Comparison of ENCODE assay signal across 11 cellular contexts in genomic region chr10:100745882-100746412, GRCh38. TPM values are rescaled to one million over a fixed set of nuclear protein-coding genes. Genes with fewer than 3 reads are reported as not detected.
DNase-seq lines count a peak whose midpoint lies in the region; ATAC-seq and TF ChIP-seq lines count a peak whose summit lies in the region.
"Had no signal": no experiment of that assay in that cellular context is flagged by ENCODE, and none has a peak within 500 bp of the region (broad histone marks: within the 10 kb centered on the region; RNA-seq: fewer than 3 reads in every experiment).

No MANE protein-coding gene starts in this region.

- no peak overlapping the region for H2BK5ac ChIP-seq in mesendoderm (ENCODE audit: low read length)

- peak overlapping the region; percentile 60 for H3K56ac ChIP-seq in mesendoderm (ENCODE audit: low read length)

- H4K8ac ChIP-seq in mesendoderm (ENCODE audit: low read depth, low read length), result no peak overlapping the region

- H3K79me2 ChIP-seq in mesendoderm (ENCODE audit: control insufficient read depth, insufficient read depth, low read length), result no peaks in the 10 kb centered on the region

- BruUV-seq in Calu3 (replicated peaks; lab: Mats Ljungman, UMichigan), result no TSS peak

- peaks cover 16% of the 10 kb centered on the region for H3K4me1 Mint-ChIP-seq in Calu3 (ENCODE audit: low read depth, unreplicated experiment)
- peaks cover 45% of the 10 kb centered on the region for H3K4me1 Mint-ChIP-seq in activated naive CD8-positive, alpha-beta T cell (ENCODE audit: low read depth)

- H3K27me3 ChIP-seq in mesendoderm (ENCODE audit: insufficient read depth, low read length, poor library complexity), result peaks cover 75% of the 10 kb centered on the region

- H3K27ac Mint-ChIP-seq in Calu3 (ENCODE audit: unreplicated experiment), result peak overlapping the region; percentile 2
- no peak overlapping the region for H3K27ac Mint-ChIP-seq in activated naive CD8-positive, alpha-beta T cell
- H3K27ac Mint-ChIP-seq: activated CD8-positive, alpha-beta T cell treated with anti-CD3 and anti-CD28 coated beads for 36 hours had no signal

- H3K9me3 Mint-ChIP-seq in Calu3 (ENCODE audit: low read depth, unreplicated experiment), result no peaks in the 10 kb centered on the region
- H3K9me3 Mint-ChIP-seq in activated naive CD8-positive, alpha-beta T cell (ENCODE audit: low read depth), result no peaks in the 10 kb centered on the region
- H3K9me3 Mint-ChIP-seq: activated CD8-positive, alpha-beta T cell treated with anti-CD3 and anti-CD28 coated beads for 36 hours had no signal

- TF ChIP-seq CTCF in Calu3 (IDR thresholded peaks at IDR 0.05; ENCODE audit: unreplicated experiment), result no peak

- no peak overlapping the region for H2BK15ac ChIP-seq in mesendoderm (replicated peaks; ENCODE audit: low read depth)

- no peak overlapping the region for H3K27ac ChIP-seq in mesendoderm (ENCODE audit: low read depth, low read length)

- no peaks in the 10 kb centered on the region for H3K36me3 ChIP-seq in mesendoderm (ENCODE audit: control insufficient read depth, insufficient read depth, low read length)

- peak overlapping the region; percentile 48 for H3K4me3 Mint-ChIP-seq in Calu3 (ENCODE audit: low read depth, unreplicated experiment)
- H3K4me3 Mint-ChIP-seq in activated naive CD8-positive, alpha-beta T cell, result peak overlapping the region; percentile 68

- H3K23ac ChIP-seq in mesendoderm (ENCODE audit: low read length), result no peak overlapping the region

- no peaks in the 10 kb centered on the region for H3K79me1 ChIP-seq in mesendoderm (ENCODE audit: low read length)

- intact Hi-C loops in Calu3 (cut with micrococcal nuclease; ENCODE audit: unreplicated experiment), result loop anchor here (10.0 kb wide), 1 partner anchor 71 kb away; no protein-coding TSS in a partner anchor

- H3K4me1 ChIP-seq in mesendoderm (ENCODE audit: control insufficient read depth, low read depth, low read length), result peaks cover 5% of the 10 kb centered on the region

- no peak overlapping the region for H3K9ac ChIP-seq in mesendoderm (ENCODE audit: low read length)

- H3K18ac ChIP-seq in mesendoderm (ENCODE audit: low read length), result peak overlapping the region; percentile 25

- CTCF ChIA-PET in Calu3 (lab: Charles Lee), result interaction anchor here (0.6 kb wide), 1 partner anchor 8 kb away, joined by 4 read pairs; no protein-coding TSS in a partner anchor

- WGBS in mesendoderm (ENCODE audit: extremely low coverage, insufficient coverage, low lambda C conversion rate), result no CpG with 5 or more reads among the region's 48 CpGs

- ATAC-seq in HG03520 (IDR thresholded peaks at IDR 0.05; ENCODE audit: unreplicated experiment) (no peak), HG03196 (IDR thresholded peaks at IDR 0.05; ENCODE audit: unreplicated experiment) (no peak), GM21390 (IDR thresholded peaks at IDR 0.05; ENCODE audit: unreplicated experiment) (no peak)
- ATAC-seq: activated CD8-positive, alpha-beta T cell treated with anti-CD3 and anti-CD28 coated beads for 36 hours had no signal

- H3K36me3 Mint-ChIP-seq in Calu3 (ENCODE audit: insufficient read depth, unreplicated experiment), result no peaks in the 10 kb centered on the region
- no peaks in the 10 kb centered on the region for H3K36me3 Mint-ChIP-seq in activated naive CD8-positive, alpha-beta T cell

- H3K4me3 ChIP-seq in mesendoderm (ENCODE audit: low read length), result no peak overlapping the region

- H3K27me3 Mint-ChIP-seq in Calu3 (ENCODE audit: unreplicated experiment), result peaks cover 92% of the 10 kb centered on the region
- H3K27me3 Mint-ChIP-seq in activated naive CD8-positive, alpha-beta T cell, result peaks cover 29% of the 10 kb centered on the region

- no peak overlapping the region for H2AK5ac ChIP-seq in mesendoderm (ENCODE audit: low read length)

- H3K4me2 ChIP-seq in mesendoderm (ENCODE audit: low read length), result peak overlapping the region; percentile 50

- H4K5ac ChIP-seq in mesendoderm (ENCODE audit: low read length), result no peak overlapping the region

- no peak overlapping the region for H3K4ac ChIP-seq in mesendoderm (ENCODE audit: low read depth, low read length)

- DNase-seq in 8988T (peak; percentile 35), Calu3 (no peak), mesendoderm (peak; percentile 66)
- DNase-seq in effector CD4-positive, alpha-beta T cell, result no peak
- DNase-seq: DMS79 treated with DMSO at 0.1 percent for 48 hours had no signal

- no peak overlapping the region for H2BK120ac ChIP-seq in mesendoderm (ENCODE audit: low read depth, low read length)

RNA-seq across cellular contexts. Expression of gene PAX2, which starts 0.6 kb away (rescaled TPM):
- not detected in 2 replicates for total RNA-seq in Calu3 (2022)
- not detected for polyA plus RNA-seq in mesendoderm (2013, experiment 1 of 2)
- 0.03 TPM for polyA plus RNA-seq in mesendoderm (2013, experiment 2 of 2)
- total RNA-seq: activated CD8-positive, alpha-beta T cell treated with anti-CD3 and anti-CD28 coated beads for 36 hours; temporal lobe had no signal

Comparison
In these comparisons a context has a peak if more than half of its experiments do, and no peak if none do; other contexts are left out.
1. DNase-seq: peak in 8988T (single experiment) and mesendoderm (single experiment); none in Calu3 (single experiment) and effector CD4-positive, alpha-beta T cell (single experiment).